ENCODE assay signal across 18 cellular contexts in the genomic region with DNA sequence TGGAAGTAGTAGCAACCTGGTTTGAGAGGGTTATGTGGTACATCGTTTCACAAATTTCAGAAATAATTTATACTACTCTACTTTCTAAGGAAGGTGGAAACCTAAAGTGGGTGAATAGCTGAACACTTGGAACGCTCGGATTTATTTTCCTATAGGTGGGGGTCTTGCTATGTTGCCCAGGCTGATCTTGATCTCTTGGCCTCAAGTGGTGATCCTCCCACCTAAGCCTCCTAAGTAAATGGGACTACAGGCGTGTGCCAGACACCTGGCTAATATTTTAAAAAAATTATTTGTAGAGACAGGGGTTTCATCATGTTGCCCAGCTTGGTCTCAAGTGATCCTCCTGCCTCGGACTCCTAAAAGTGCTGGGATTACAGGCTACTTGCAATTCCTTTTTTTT. TPM values are rescaled to one million over a fixed set of nuclear protein-coding genes. Genes with fewer than 3 reads are reported as not detected.
DNase-seq lines count a peak whose midpoint lies in the region; ATAC-seq, FAIRE-seq and TF ChIP-seq lines count a peak whose summit lies in the region.
"Had no signal": no experiment of that assay in that cellular context is flagged by ENCODE, and none has a peak within 500 bp of the region (broad histone marks: within the 10 kb centered on the region; RNA-seq: fewer than 3 reads in every experiment).

No MANE protein-coding gene starts in this region.

- H3K36me3 Mint-ChIP-seq in activated T-cell treated with anti-CD3 and anti-CD28 coated beads, Interleukin-2, amount 50 U/mL, for 24 hours (ENCODE audit: low read depth), result peaks cover 91% of the 10 kb centered on the region

- H3K4me1 ChIP-seq in keratinocyte (ENCODE audit: control insufficient read depth, extremely low read depth, insufficient read depth, low read length) (peaks cover 31% of the 10 kb centered on the region), subcutaneous abdominal adipose tissue (ENCODE audit: control insufficient read depth in 5 of 5, insufficient read depth in 5 of 5, low read length in 5 of 5) (peaks cover 0 to 80% (median 76%) of the 10 kb centered on the region in 5 donors)

- no peak overlapping the region for H3K4me3 ChIP-seq in keratinocyte (ENCODE audit: control insufficient read depth in 2 of 3, extremely low read depth in 1 of 3, insufficient read depth in 2 of 3, low read depth in 1 of 3, low read length in 3 of 3)
- H3K4me3 ChIP-seq in subcutaneous abdominal adipose tissue (ENCODE audit: low read depth in 1 of 5, low read length in 5 of 5), result no peak overlapping the region
- no peak overlapping the region for H3K4me3 ChIP-seq in WERI-Rb-1 (ENCODE audit: low read depth, low read length)

- H3K36me3 ChIP-seq in keratinocyte (ENCODE audit: control insufficient read depth in 2 of 2, extremely low read depth in 1 of 2, insufficient read depth in 2 of 2, low read length in 2 of 2), result peaks cover 3 to 5% of the 10 kb centered on the region in 2 experiments
- H3K36me3 ChIP-seq in subcutaneous abdominal adipose tissue (ENCODE audit: control insufficient read depth in 5 of 5, insufficient read depth in 5 of 5, low read length in 5 of 5), result no peaks in the 10 kb centered on the region
- peaks cover 59% of the 10 kb centered on the region for H3K36me3 ChIP-seq in WERI-Rb-1
- H3K36me3 ChIP-seq: pancreas had no signal

- H3K27me3 ChIP-seq in keratinocyte (ENCODE audit: control insufficient read depth, extremely low read depth, insufficient read depth, low read length) (no peaks in the 10 kb centered on the region), subcutaneous abdominal adipose tissue (ENCODE audit: control insufficient read depth in 5 of 5, insufficient read depth in 4 of 5, low read length in 5 of 5) (no peaks in the 10 kb centered on the region), WERI-Rb-1 (ENCODE audit: insufficient read depth, low read depth, severe bottlenecking) (no peaks in the 10 kb centered on the region)
- H3K27me3 ChIP-seq: pancreas had no signal

- peaks cover 3% of the 10 kb centered on the region for H3K9me1 ChIP-seq in keratinocyte (ENCODE audit: control insufficient read depth, extremely low read depth, insufficient read depth, low read length)

- no peak overlapping the region for H2AFZ ChIP-seq in keratinocyte (ENCODE audit: control insufficient read depth, low read length)

- H3K27ac Mint-ChIP-seq in activated T-cell treated with anti-CD3 and anti-CD28 coated beads, Interleukin-2, amount 50 U/mL, for 24 hours, result peak overlapping the region; percentile 69

- H3K9me3 ChIP-seq in keratinocyte (ENCODE audit: control insufficient read depth, low read depth, low read length), result no peaks in the 10 kb centered on the region
- H3K9me3 ChIP-seq in subcutaneous abdominal adipose tissue (ENCODE audit: control insufficient read depth in 5 of 5, low read length in 5 of 5), result no peaks in the 10 kb centered on the region
- H3K9me3 ChIP-seq in WERI-Rb-1 (ENCODE audit: severe bottlenecking), result no peaks in the 10 kb centered on the region
- H3K9me3 ChIP-seq: pancreas had no signal

- ATAC-seq in HG02884 (IDR thresholded peaks at IDR 0.05; ENCODE audit: unreplicated experiment), result no peak

- H3K27me3 Mint-ChIP-seq in activated T-cell treated with anti-CD3 and anti-CD28 coated beads, Interleukin-2, amount 50 U/mL, for 24 hours, result no peaks in the 10 kb centered on the region

- peaks cover 15% of the 10 kb centered on the region for H4K20me1 ChIP-seq in keratinocyte (ENCODE audit: control insufficient read depth, extremely low read depth, insufficient read depth, low read length)

- dilution Hi-C loops in keratinocyte (cut with MboI; ENCODE audit: extremely low pct_ligation_motif_present, low sequenced_read_pairs), result no loop called here

- no peak for DNase-seq in activated T-cell treated with anti-CD3 and anti-CD28 coated beads, Interleukin-2, amount 50 U/mL, for 24 hours
- DNase-seq in activated T-cell treated with anti-CD3 and anti-CD28 coated beads, Interleukin-2, amount 50 U/mL, for 1 hour, result no peak
- DNase-seq in keratinocyte (ENCODE audit: low read depth, low spot score) (no peak), WERI-Rb-1 (no peak), DMS53 treated with DMSO at 0.1 percent for 48 hours (lab: John Stamatoyannopoulos, UW; ENCODE audit: unreplicated experiment) (no peak)
- DNase-seq: ACHN; DMS79; effector CD8-positive, alpha-beta T cell; glutamatergic neuron; HCEC 1CT; KBM-7; NCI-H2029 treated with DMSO at 0.1 percent for 48 hours; pancreas; stimulated activated CD4-positive, alpha-beta T cell treated with anti-CD3 and anti-CD28 coated beads, Interleukin-4, amount 100 ng/mL, for 4 hours; substantia nigra had no signal

- TF ChIP-seq CTCF in VCaP (conservative IDR thresholded peaks at IDR 0.05) (no peak), keratinocyte (optimal IDR thresholded peaks at IDR 0.05 in 1 of 3, IDR thresholded peaks at IDR 0.05 in 1 of 3, conservative IDR thresholded peaks at IDR 0.05 in 1 of 3; ENCODE audit: extremely low read depth in 1 of 3, insufficient read depth in 2 of 3, low read length in 3 of 3) (no peak), WERI-Rb-1 (IDR thresholded peaks at IDR 0.05; ENCODE audit: low read depth, low read length) (no peak)

- peaks cover 68% of the 10 kb centered on the region for H3K4me1 Mint-ChIP-seq in activated T-cell treated with anti-CD3 and anti-CD28 coated beads, Interleukin-2, amount 50 U/mL, for 24 hours (ENCODE audit: low read depth)

- H3K9me3 Mint-ChIP-seq in activated T-cell treated with anti-CD3 and anti-CD28 coated beads, Interleukin-2, amount 50 U/mL, for 24 hours, result no peaks in the 10 kb centered on the region

- FAIRE-seq in keratinocyte (lab: Jason Lieb, UNC), result no peak
- FAIRE-seq: pancreas had no signal

- H3K79me2 ChIP-seq in keratinocyte (ENCODE audit: control insufficient read depth, insufficient read depth, low read length), result peaks cover 99% of the 10 kb centered on the region

- peak overlapping the region; percentile 36 for H3K4me3 Mint-ChIP-seq in activated T-cell treated with anti-CD3 and anti-CD28 coated beads, Interleukin-2, amount 50 U/mL, for 24 hours

- peak overlapping the region; percentile 9 for H3K4me2 ChIP-seq in keratinocyte (ENCODE audit: control insufficient read depth, extremely low read depth, insufficient read depth, low read depth, low read length)

- no peak overlapping the region for H3K9ac ChIP-seq in keratinocyte (ENCODE audit: control insufficient read depth, extremely low read depth, insufficient read depth, low read length)
- H3K9ac ChIP-seq in subcutaneous abdominal adipose tissue (ENCODE audit: low read length in 5 of 5), result no peak overlapping the region

- H3K27ac ChIP-seq in VCaP, result peak overlapping the region; percentile 100
- no peak overlapping the region for H3K27ac ChIP-seq in keratinocyte (ENCODE audit: control insufficient read depth, insufficient read depth, low read length)
- H3K27ac ChIP-seq in subcutaneous abdominal adipose tissue (ENCODE audit: low read depth, low read length), result peak overlapping the region; percentile 100
- H3K27ac ChIP-seq in WERI-Rb-1, result no peak overlapping the region

RNA-seq across cellular contexts. Expression of gene KMT2E, which starts 6.7 kb away (rescaled TPM):
- 3.5 to 12.9 TPM (median 7.9 TPM) in 3 replicates for polyA plus RNA-seq in keratinocyte
- polyA plus RNA-seq in keratinocyte (2011; ENCODE audit: low read depth), result 78.4 TPM
- polyA plus RNA-seq in keratinocyte (2011; cell fraction: cytosol; rRNA removed), result 7.6 and 7.7 TPM in 2 replicates
- polyA plus RNA-seq in keratinocyte (2011; cell fraction: nucleus; rRNA removed), result 31.9 and 35.6 TPM in 2 replicates
- polyA plus RNA-seq in keratinocyte (2012; ENCODE audit: low replicate concordance), result 21.5 and 27.1 TPM in 2 replicates
- polyA minus RNA-seq in keratinocyte, result 36.9 to 48.3 TPM (median 41.4 TPM) in 3 replicates
- polyA minus RNA-seq in keratinocyte (2011; cell fraction: cytosol; rRNA and poly(A)+ RNA removed), result 10.4 TPM
- polyA minus RNA-seq in keratinocyte (2011; cell fraction: nucleus; rRNA and poly(A)+ RNA removed), result 39.3 and 68.7 TPM in 2 replicates

Comparison
In these comparisons a context has a peak if more than half of its experiments do, and no peak if none do; other contexts are left out.
1. H3K27ac ChIP-seq: peak in VCaP (single experiment) and subcutaneous abdominal adipose tissue (single experiment); none in keratinocyte (single experiment) and WERI-Rb-1 (single experiment).